In the genomic region with DNA sequence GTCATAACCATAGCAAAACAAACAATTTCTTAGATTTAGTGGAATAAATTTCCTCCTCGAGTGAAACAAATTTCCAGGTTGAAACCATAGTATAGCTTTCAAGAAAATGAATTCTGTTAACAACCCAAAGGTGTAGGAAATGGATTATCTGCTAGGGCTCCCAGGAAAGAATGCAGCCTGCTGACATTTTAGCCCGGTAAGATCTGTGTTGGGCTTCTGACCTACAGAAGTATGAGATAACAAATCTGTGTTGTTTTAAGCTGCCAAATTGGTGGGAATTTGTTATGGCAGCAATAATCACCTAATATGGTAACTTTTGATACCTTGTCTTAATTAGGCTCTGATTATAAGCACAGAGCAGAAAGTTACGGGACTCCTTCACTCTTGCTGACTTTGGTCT, we compare ENCODE assay signal across 1 cellular context.
TF ChIP-seq lines count a peak whose summit lies in the region.

No MANE protein-coding gene starts in this region.

TF ChIP-seq in GM23338, 12 proteins besides CTCF, POLR2A, EP300 and RAD21 (continued from another document):
- TF ChIP-seq, protein P1, sequence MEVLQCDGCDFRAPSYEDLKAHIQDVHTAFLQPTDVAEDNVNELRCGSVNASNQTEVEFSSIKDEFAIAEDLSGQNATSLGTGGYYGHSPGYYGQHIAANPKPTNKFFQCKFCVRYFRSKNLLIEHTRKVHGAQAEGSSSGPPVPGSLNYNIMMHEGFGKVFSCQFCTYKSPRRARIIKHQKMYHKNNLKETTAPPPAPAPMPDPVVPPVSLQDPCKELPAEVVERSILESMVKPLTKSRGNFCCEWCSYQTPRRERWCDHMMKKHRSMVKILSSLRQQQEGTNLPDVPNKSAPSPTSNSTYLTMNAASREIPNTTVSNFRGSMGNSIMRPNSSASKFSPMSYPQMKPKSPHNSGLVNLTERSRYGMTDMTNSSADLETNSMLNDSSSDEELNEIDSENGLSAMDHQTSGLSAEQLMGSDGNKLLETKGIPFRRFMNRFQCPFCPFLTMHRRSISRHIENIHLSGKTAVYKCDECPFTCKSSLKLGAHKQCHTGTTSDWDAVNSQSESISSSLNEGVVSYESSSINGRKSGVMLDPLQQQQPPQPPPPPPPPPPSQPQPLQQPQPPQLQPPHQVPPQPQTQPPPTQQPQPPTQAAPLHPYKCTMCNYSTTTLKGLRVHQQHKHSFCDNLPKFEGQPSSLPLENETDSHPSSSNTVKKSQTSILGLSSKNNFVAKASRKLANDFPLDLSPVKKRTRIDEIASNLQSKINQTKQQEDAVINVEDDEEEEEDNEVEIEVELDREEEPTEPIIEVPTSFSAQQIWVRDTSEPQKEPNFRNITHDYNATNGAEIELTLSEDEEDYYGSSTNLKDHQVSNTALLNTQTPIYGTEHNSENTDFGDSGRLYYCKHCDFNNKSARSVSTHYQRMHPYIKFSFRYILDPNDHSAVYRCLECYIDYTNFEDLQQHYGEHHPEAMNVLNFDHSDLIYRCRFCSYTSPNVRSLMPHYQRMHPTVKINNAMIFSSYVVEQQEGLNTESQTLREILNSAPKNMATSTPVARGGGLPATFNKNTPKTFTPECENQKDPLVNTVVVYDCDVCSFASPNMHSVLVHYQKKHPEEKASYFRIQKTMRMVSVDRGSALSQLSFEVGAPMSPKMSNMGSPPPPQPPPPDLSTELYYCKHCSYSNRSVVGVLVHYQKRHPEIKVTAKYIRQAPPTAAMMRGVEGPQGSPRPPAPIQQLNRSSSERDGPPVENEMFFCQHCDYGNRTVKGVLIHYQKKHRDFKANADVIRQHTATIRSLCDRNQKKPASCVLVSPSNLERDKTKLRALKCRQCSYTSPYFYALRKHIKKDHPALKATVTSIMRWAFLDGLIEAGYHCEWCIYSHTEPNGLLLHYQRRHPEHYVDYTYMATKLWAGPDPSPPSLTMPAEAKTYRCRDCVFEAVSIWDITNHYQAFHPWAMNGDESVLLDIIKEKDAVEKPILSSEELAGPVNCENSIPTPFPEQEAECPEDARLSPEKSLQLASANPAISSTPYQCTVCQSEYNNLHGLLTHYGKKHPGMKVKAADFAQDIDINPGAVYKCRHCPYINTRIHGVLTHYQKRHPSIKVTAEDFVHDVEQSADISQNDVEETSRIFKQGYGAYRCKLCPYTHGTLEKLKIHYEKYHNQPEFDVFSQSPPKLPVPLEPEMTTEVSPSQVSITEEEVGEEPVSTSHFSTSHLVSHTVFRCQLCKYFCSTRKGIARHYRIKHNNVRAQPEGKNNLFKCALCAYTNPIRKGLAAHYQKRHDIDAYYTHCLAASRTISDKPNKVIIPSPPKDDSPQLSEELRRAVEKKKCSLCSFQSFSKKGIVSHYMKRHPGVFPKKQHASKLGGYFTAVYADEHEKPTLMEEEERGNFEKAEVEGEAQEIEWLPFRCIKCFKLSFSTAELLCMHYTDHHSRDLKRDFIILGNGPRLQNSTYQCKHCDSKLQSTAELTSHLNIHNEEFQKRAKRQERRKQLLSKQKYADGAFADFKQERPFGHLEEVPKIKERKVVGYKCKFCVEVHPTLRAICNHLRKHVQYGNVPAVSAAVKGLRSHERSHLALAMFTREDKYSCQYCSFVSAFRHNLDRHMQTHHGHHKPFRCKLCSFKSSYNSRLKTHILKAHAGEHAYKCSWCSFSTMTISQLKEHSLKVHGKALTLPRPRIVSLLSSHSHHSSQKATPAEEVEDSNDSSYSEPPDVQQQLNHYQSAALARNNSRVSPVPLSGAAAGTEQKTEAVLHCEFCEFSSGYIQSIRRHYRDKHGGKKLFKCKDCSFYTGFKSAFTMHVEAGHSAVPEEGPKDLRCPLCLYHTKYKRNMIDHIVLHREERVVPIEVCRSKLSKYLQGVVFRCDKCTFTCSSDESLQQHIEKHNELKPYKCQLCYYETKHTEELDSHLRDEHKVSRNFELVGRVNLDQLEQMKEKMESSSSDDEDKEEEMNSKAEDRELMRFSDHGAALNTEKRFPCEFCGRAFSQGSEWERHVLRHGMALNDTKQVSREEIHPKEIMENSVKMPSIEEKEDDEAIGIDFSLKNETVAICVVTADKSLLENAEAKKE (CRISPR knock-in tag; IDR thresholded peaks at IDR 0.05) = no peak
- TF ChIP-seq STAT1 (IDR thresholded peaks at IDR 0.05; ENCODE audit: unreplicated experiment) (no peak), POLR2AphosphoS5 (IDR thresholded peaks at IDR 0.05; ENCODE audit: low read depth) (no peak), ZNF114 (CRISPR knock-in tag; IDR thresholded peaks at IDR 0.05) (no peak), REST (IDR thresholded peaks at IDR 0.05; ENCODE audit: unreplicated experiment) (no peak), NANOG (IDR thresholded peaks at IDR 0.05; ENCODE audit: borderline replicate concordance) (no peak), JUNB (IDR thresholded peaks at IDR 0.05; ENCODE audit: unreplicated experiment) (no peak), ZNF331 (CRISPR knock-in tag; IDR thresholded peaks at IDR 0.05; ENCODE audit: low read depth) (no peak)
